Comparison of ENCODE assay signal across 16 cellular contexts in genomic region chr4:167102475-167102874, GRCh38.
DNase-seq lines count a peak whose midpoint lies in the region; ATAC-seq and TF ChIP-seq lines count a peak whose summit lies in the region.
"Had no signal": no experiment of that assay in that cellular context is flagged by ENCODE, and none has a peak within 500 bp of the region (broad histone marks: within the 10 kb centered on the region; RNA-seq: fewer than 3 reads in every experiment).

No MANE protein-coding gene starts in this region.

- peak; percentile 47 for DNase-seq in globus pallidus (ENCODE audit: low spot score)
- DNase-seq in pons (ENCODE audit: low spot score), result peak; percentile 30
- no peak for DNase-seq in thoracic aorta (ENCODE audit: low spot score)
- DNase-seq in posterior vena cava (ENCODE audit: low spot score), result no peak
- DNase-seq in NOMO-1 treated with DMSO at 0.1 percent for 48 hours (lab: John Stamatoyannopoulos, UW; ENCODE audit: unreplicated experiment), result no peak
- no peak for DNase-seq in neuronal stem cell (ENCODE audit: low spot score)
- no peak for DNase-seq in BE2C
- DNase-seq: ACHN; CD4-positive, alpha-beta memory T cell; DMS153; DMS79; GDM1; GM23248; HCEC 1CT had no signal

- H3K4me3 ChIP-seq in thoracic aorta (no peak overlapping the region), neuronal stem cell (ENCODE audit: low read length in 2 of 2) (no peak overlapping the region), BE2C (ENCODE audit: low read depth, low read length) (no peak overlapping the region)
- H3K4me3 ChIP-seq: BLaER1, GM23248 had no signal

- no peak overlapping the region for H2BK5ac ChIP-seq in neuronal stem cell (ENCODE audit: low read length)

- H3K4ac ChIP-seq in neuronal stem cell (ENCODE audit: low read length), result no peak overlapping the region

- H2AK5ac ChIP-seq in neuronal stem cell (ENCODE audit: low read depth, low read length), result no peak overlapping the region

- intact Hi-C loops in posterior vena cava (cut with DNase I), result no loop called here

- H3K4me1 ChIP-seq in thoracic aorta (ENCODE audit: control insufficient read depth in 1 of 2, low read depth in 2 of 2) (no peaks in the 10 kb centered on the region), neuronal stem cell (ENCODE audit: control insufficient read depth in 2 of 2, insufficient read depth in 1 of 2, low read depth in 1 of 2, low read length in 2 of 2) (no peaks in the 10 kb centered on the region), BE2C (no peaks in the 10 kb centered on the region)
- H3K4me1 ChIP-seq: BLaER1 had no signal

- WGBS in neuronal stem cell (ENCODE audit: extremely low coverage in 2 of 2, insufficient read length in 2 of 2, insufficient replicate concordance in 1 of 2), 2 donors, result no CpG with 5 or more reads among the region's 5 CpGs

- H3K4me2 ChIP-seq in neuronal stem cell (ENCODE audit: insufficient read depth, low read length, poor library complexity, severe bottlenecking), result no peak overlapping the region
- H3K4me2 ChIP-seq: BLaER1 had no signal

- H3K23ac ChIP-seq in neuronal stem cell (ENCODE audit: low read depth, low read length, poor library complexity), result no peak overlapping the region

- no peak overlapping the region for H4K91ac ChIP-seq in neuronal stem cell (ENCODE audit: low read depth, low read length, poor library complexity)

- no peak overlapping the region for H3K14ac ChIP-seq in neuronal stem cell (ENCODE audit: low read length)

- TF ChIP-seq CTCF in thoracic aorta (IDR thresholded peaks at IDR 0.05), result no peak
- no peak for TF ChIP-seq CTCF in BE2C (IDR thresholded peaks at IDR 0.05; ENCODE audit: low read depth, low read length)

- H2BK12ac ChIP-seq in neuronal stem cell (ENCODE audit: low read length), result no peak overlapping the region

- H3K36me3 ChIP-seq in thoracic aorta (no peaks in the 10 kb centered on the region), neuronal stem cell (replicated peaks in 1 of 2; ENCODE audit: control insufficient read depth in 2 of 2, insufficient read depth in 2 of 2, low read length in 2 of 2) (no peaks in the 10 kb centered on the region), BE2C (no peaks in the 10 kb centered on the region)
- H3K36me3 ChIP-seq: BLaER1 had no signal

- no peaks in the 10 kb centered on the region for H3K27me3 ChIP-seq in thoracic aorta (replicated peaks; ENCODE audit: insufficient read depth)
- H3K27me3 ChIP-seq in neuronal stem cell (ENCODE audit: control insufficient read depth in 3 of 3, insufficient read depth in 3 of 3, low read depth in 1 of 3, low read length in 3 of 3), result no peaks in the 10 kb centered on the region
- no peaks in the 10 kb centered on the region for H3K27me3 ChIP-seq in BE2C
- H3K27me3 ChIP-seq: BLaER1 had no signal

- peak; percentile 12 for ATAC-seq in thoracic aorta (ENCODE audit: insufficient number of reproducible peaks, low FRiP score, low read depth)

- H3K9ac ChIP-seq in neuronal stem cell (ENCODE audit: low read depth, low read length, poor library complexity), result no peak overlapping the region
- H3K9ac ChIP-seq: BLaER1, GM23248 had no signal

- no peak overlapping the region for H3K18ac ChIP-seq in neuronal stem cell (ENCODE audit: low read length)

- H3K27ac ChIP-seq in angular gyrus (ENCODE audit: low read depth, low read length), result peak overlapping the region; percentile 31
- H3K27ac ChIP-seq in thoracic aorta, result no peak overlapping the region
- no peak overlapping the region for H3K27ac ChIP-seq in neuronal stem cell (replicated peaks; ENCODE audit: low read length)
- H3K27ac ChIP-seq: BLaER1, GM23248 had no signal

- no peaks in the 10 kb centered on the region for H3K79me1 ChIP-seq in neuronal stem cell (ENCODE audit: low read depth, low read length)

- H3K9me3 ChIP-seq in thoracic aorta (no peaks in the 10 kb centered on the region), neuronal stem cell (replicated peaks in 1 of 2; ENCODE audit: control insufficient read depth in 2 of 2, insufficient read depth in 1 of 2, low read depth in 1 of 2, low read length in 2 of 2) (no peaks in the 10 kb centered on the region), BE2C (no peaks in the 10 kb centered on the region)
- H3K9me3 ChIP-seq: BLaER1 had no signal

- H2AFZ ChIP-seq in neuronal stem cell (ENCODE audit: low read length), result no peak overlapping the region
- H2AFZ ChIP-seq: GM23248 had no signal

- no peak overlapping the region for H4K8ac ChIP-seq in neuronal stem cell (ENCODE audit: low read depth, low read length)

- H2BK15ac ChIP-seq in neuronal stem cell (ENCODE audit: low read length), result no peak overlapping the region

- H2BK120ac ChIP-seq in neuronal stem cell (ENCODE audit: low read depth, low read length), result no peak overlapping the region

Comparison
In these comparisons a context has a peak if more than half of its experiments do, and no peak if none do; other contexts are left out.
1. DNase-seq: peak in globus pallidus (single experiment) and pons (single experiment); none in thoracic aorta (single experiment), posterior vena cava (single experiment), NOMO-1 treated with DMSO at 0.1 percent for 48 hours (single experiment), neuronal stem cell (single experiment) and BE2C (single experiment).